In genomic region chr7:128831178-128831993, GRCh38 we compare ENCODE assay signal across 1 cellular context.
TF ChIP-seq lines count a peak whose summit lies in the region.

No MANE protein-coding gene starts in this region.

TF ChIP-seq in IMR-90, 13 proteins besides CTCF, POLR2A, EP300 and RAD21 (continued from another document):
- TF ChIP-seq ELK1 (IDR thresholded peaks at IDR 0.05; ENCODE audit: borderline replicate concordance, low read depth, low read length) (no peak), SMC3 (IDR thresholded peaks at IDR 0.05; ENCODE audit: low read depth, low read length) (no peak)
